ENCODE assay signal across 8 cellular contexts in genomic region chr6:2853766-2854393, GRCh38. TPM values are rescaled to one million over a fixed set of nuclear protein-coding genes. Genes with fewer than 3 reads are reported as not detected.
DNase-seq lines count a peak whose midpoint lies in the region; ATAC-seq and TF ChIP-seq lines count a peak whose summit lies in the region.

No MANE protein-coding gene starts in this region.

- H3K9me3 ChIP-seq in OCI-LY3 (ENCODE audit: insufficient read depth, low read length) = no peaks in the 10 kb centered on the region
- H3K9me3 ChIP-seq in tibial nerve = no peaks in the 10 kb centered on the region

- H3K27ac ChIP-seq in OCI-LY3 (ENCODE audit: low read length) (peak overlapping the region; percentile 84), tibial nerve (peak overlapping the region; percentile 28 to 81 (median 74))

- peak; percentile 32 for ATAC-seq in GM21529 (IDR thresholded peaks at IDR 0.05; ENCODE audit: unreplicated experiment)

- 9 to 15% methylated on average over 14 of the region's 14 CpGs for WGBS in tibial nerve, 2 donors

- no peak for TF ChIP-seq POLR2A in tibial nerve (IDR thresholded peaks at IDR 0.05)

- H3K27me3 Mint-ChIP-seq in osteocyte (ENCODE audit: unreplicated experiment) = no peaks in the 10 kb centered on the region

- peak overlapping the region; percentile 86 for H3K4me2 ChIP-seq in OCI-LY3 (ENCODE audit: low read length)

- H4K20me1 ChIP-seq in OCI-LY3 (ENCODE audit: insufficient read depth, low read length) = no peaks in the 10 kb centered on the region

- peak overlapping the region; percentile 57 for H3K4me3 ChIP-seq in AG04449 (ENCODE audit: low read depth, low read length)
- peak overlapping the region; percentile 67 for H3K4me3 ChIP-seq in OCI-LY3 (ENCODE audit: low read length)
- H3K4me3 ChIP-seq in tibial nerve = peak overlapping the region; percentile 14 to 46 (median 24)

- peaks cover 65% of the 10 kb centered on the region for H3K4me1 ChIP-seq in OCI-LY3 (ENCODE audit: low read length)
- H3K4me1 ChIP-seq in tibial nerve = peaks cover 0 to 56% (median 30%) of the 10 kb centered on the region in 4 donors

- TF ChIP-seq EP300 in tibial nerve (IDR thresholded peaks at IDR 0.05) = peak in 1 of 2 donors; percentile 37

- no peaks in the 10 kb centered on the region for H3K36me3 ChIP-seq in OCI-LY3 (replicated peaks; ENCODE audit: low read depth, low read length)
- H3K36me3 ChIP-seq in tibial nerve = no peaks in the 10 kb centered on the region

- CTCF ChIA-PET in AG04449 (lab: Yijun Ruan, JAX) = interaction anchor here (0.7 to 6.1 kb wide), 13 partner anchors 9 to 1257 kb away, joined by 3 to 65 read pairs (median 8); partner anchors contain the start of gene SERPINB1

- peak overlapping the region; percentile 72 for H3K4me3 Mint-ChIP-seq in osteocyte (ENCODE audit: unreplicated experiment)

- peak overlapping the region; percentile 93 for H3K27ac Mint-ChIP-seq in osteocyte (ENCODE audit: unreplicated experiment)

- TF ChIP-seq CTCF in AG04449 (IDR thresholded peaks at IDR 0.05; ENCODE audit: insufficient read depth, low read length, missing control alignments) (peak; percentile 2), OCI-LY3 (IDR thresholded peaks at IDR 0.05; ENCODE audit: low read depth, low read length) (peak; percentile 24), osteocyte (IDR thresholded peaks at IDR 0.05) (peak; percentile 63), tibial nerve (IDR thresholded peaks at IDR 0.05) (peak; percentile 25 to 50 (median 31))

- no peaks in the 10 kb centered on the region for H3K27me3 ChIP-seq in OCI-LY3 (ENCODE audit: low read depth, low read length)
- no peaks in the 10 kb centered on the region for H3K27me3 ChIP-seq in tibial nerve

- DNase-seq in AG04449 (ENCODE audit: low read depth, low spot score) = peak; percentile 41
- DNase-seq in activated T-cell treated with anti-CD3 and anti-CD28 coated beads, Interleukin-2, amount 50 U/mL, for 1 hour = peak; percentile 76
- peak; percentile 74 for DNase-seq in fibroblast of peridontal ligament (ENCODE audit: extremely low read depth)
- DNase-seq in osteocyte (ENCODE audit: extremely low spot score, unreplicated experiment) = peak; percentile 65
- peak in 1 of 2 donors; percentile 47 for DNase-seq in tibial nerve (ENCODE audit: low spot score in 2 of 2)
- no peak for DNase-seq in cerebellum (ENCODE audit: low spot score)

- POLR2A ChIA-PET in AG04449 (lab: Yijun Ruan, JAX) = interaction anchor here (0.6 kb wide), 1 partner anchor 13 kb away, joined by 4 read pairs; no protein-coding TSS in a partner anchor

- peak overlapping the region; percentile 73 for H3K9ac ChIP-seq in OCI-LY3 (ENCODE audit: low read length)

- H3K79me2 ChIP-seq in OCI-LY3 (ENCODE audit: low read length) = no peaks in the 10 kb centered on the region

- H3K4me1 Mint-ChIP-seq in osteocyte (ENCODE audit: unreplicated experiment) = peaks cover 37% of the 10 kb centered on the region

- no peak overlapping the region for H2AFZ ChIP-seq in OCI-LY3 (ENCODE audit: low read depth, low read length)

- no peaks in the 10 kb centered on the region for H3K9me3 Mint-ChIP-seq in osteocyte (ENCODE audit: unreplicated experiment)

- no peaks in the 10 kb centered on the region for H3K36me3 Mint-ChIP-seq in osteocyte (ENCODE audit: unreplicated experiment)

RNA-seq across cellular contexts. Expression of gene SERPINB1, which starts 12.2 kb away (rescaled TPM):
- total RNA-seq in osteocyte = 13.7 and 14.8 TPM in 2 replicates
- 10 to 100 TPM; 21.3 to 29.0 (median 23.1) TPM for total RNA-seq in tibial nerve
- total RNA-seq in cerebellum = 2.9 TPM

RNA-seq across cellular contexts. Expression of gene SERPINB9, which starts 49.2 kb away (rescaled TPM):
- 0.34 and 0.48 TPM in 2 replicates for total RNA-seq in osteocyte
- total RNA-seq in tibial nerve = 10 to 100 TPM; 17.1 to 54.4 (median 35.8) TPM
- total RNA-seq in cerebellum = 4.2 TPM

Comparison
In these comparisons a context has a peak if more than half of its experiments do, and no peak if none do; other contexts are left out.
1. CTCF ChIP-seq: peak in every context shown above with its lines; median percentile 63 in osteocyte; 31 in tibial nerve; 24 in OCI-LY3; 2 in AG04449.